1 cellular context compared by ENCODE assay signal in genomic region chr2:98334439-98335078, GRCh38.
TF ChIP-seq lines count a peak whose summit lies in the region.

No MANE protein-coding gene starts in this region.

TF ChIP-seq in HEK293, 187 proteins besides CTCF, POLR2A, EP300 and RAD21 (continued from another document and continues in another):
- TF ChIP-seq PRDM6 (tag by site-specific recombination; IDR thresholded peaks at IDR 0.05) = peak; percentile 95
- no peak for TF ChIP-seq ZBTB1 (tag by site-specific recombination; IDR thresholded peaks at IDR 0.05)
- no peak for TF ChIP-seq ZNF169 (tag by site-specific recombination; IDR thresholded peaks at IDR 0.05)
- TF ChIP-seq ZBTB8A (tag by site-specific recombination; IDR thresholded peaks at IDR 0.05) = peak; percentile 53
- no peak for TF ChIP-seq SALL2 (tag by site-specific recombination; IDR thresholded peaks at IDR 0.05; ENCODE audit: borderline replicate concordance)
- TF ChIP-seq ZNF24 (tag by site-specific recombination; IDR thresholded peaks at IDR 0.05) = 0 out of 2 replicates have a peak, but pooled peaks have one; percentile 47
- peak; percentile 82 for TF ChIP-seq GLIS1 (tag by site-specific recombination; IDR thresholded peaks at IDR 0.05)
- TF ChIP-seq ZNF433 (tag by site-specific recombination; IDR thresholded peaks at IDR 0.05; ENCODE audit: low read depth) = no peak
- TF ChIP-seq KLF16 (tag by site-specific recombination; IDR thresholded peaks at IDR 0.05) = no peak
- no peak for TF ChIP-seq ZNF747 (tag by site-specific recombination; IDR thresholded peaks at IDR 0.05)
- no peak for TF ChIP-seq ZNF239 (tag by site-specific recombination; IDR thresholded peaks at IDR 0.05)
- TF ChIP-seq BCL6B (tag by site-specific recombination; IDR thresholded peaks at IDR 0.05) = peak; percentile 93
- TF ChIP-seq ZNF37A (tag by site-specific recombination; IDR thresholded peaks at IDR 0.05) = no peak
- TF ChIP-seq PRDM4 (tag by site-specific recombination; IDR thresholded peaks at IDR 0.05) = peak; percentile 59; the same call in 1 of the 2 replicates
- no peak for TF ChIP-seq TSHZ1 (tag by site-specific recombination; IDR thresholded peaks at IDR 0.05; ENCODE audit: borderline replicate concordance)
- no peak for TF ChIP-seq ZSCAN16 (tag by site-specific recombination; IDR thresholded peaks at IDR 0.05)
- no peak for TF ChIP-seq ZNF121 (tag by site-specific recombination; IDR thresholded peaks at IDR 0.05)
- no peak for TF ChIP-seq ZNF449 (tag by site-specific recombination; IDR thresholded peaks at IDR 0.05)
- TF ChIP-seq HIC1 (tag by site-specific recombination; IDR thresholded peaks at IDR 0.05) = no peak
- TF ChIP-seq ZNF175 (tag by site-specific recombination; IDR thresholded peaks at IDR 0.05) = no peak
- TF ChIP-seq ZNF211 (tag by site-specific recombination; IDR thresholded peaks at IDR 0.05; ENCODE audit: low read depth) = no peak
- no peak for TF ChIP-seq ZNF423 (tag by site-specific recombination; IDR thresholded peaks at IDR 0.05)
- TF ChIP-seq REPIN1 (tag by site-specific recombination; IDR thresholded peaks at IDR 0.05; ENCODE audit: low read depth) = no peak
- TF ChIP-seq HOXA7 (CRISPR knock-in tag; IDR thresholded peaks at IDR 0.05; ENCODE audit: borderline replicate concordance) = no peak
- no peak for TF ChIP-seq ZNF76 (tag by site-specific recombination; IDR thresholded peaks at IDR 0.05; ENCODE audit: borderline replicate concordance, low read depth)
- no peak for TF ChIP-seq ZFP69B (tag by site-specific recombination; IDR thresholded peaks at IDR 0.05)
- no peak for TF ChIP-seq KLF10 (tag by site-specific recombination; IDR thresholded peaks at IDR 0.05)
- no peak for TF ChIP-seq ZBTB7A (tag by site-specific recombination; IDR thresholded peaks at IDR 0.05; ENCODE audit: low read depth)
- TF ChIP-seq ZNF513 (tag by site-specific recombination; IDR thresholded peaks at IDR 0.05) = peak; percentile 59; the same call in 1 of the 2 replicates
- no peak for TF ChIP-seq ZNF785 (tag by site-specific recombination; IDR thresholded peaks at IDR 0.05)
- TF ChIP-seq ZNF529 (tag by site-specific recombination; IDR thresholded peaks at IDR 0.05; ENCODE audit: insufficient replicate concordance) = no peak
- TF ChIP-seq ZBTB26 (tag by site-specific recombination; optimal IDR thresholded peaks at IDR 0.05) = no peak
- peak; percentile 37; the same call in 1 of the 2 replicates for TF ChIP-seq IKZF3 (tag by site-specific recombination; IDR thresholded peaks at IDR 0.05)
- TF ChIP-seq ZNF561 (tag by site-specific recombination; IDR thresholded peaks at IDR 0.05; ENCODE audit: borderline replicate concordance) = no peak
- peak; percentile 81 for TF ChIP-seq ZNF488 (tag by site-specific recombination; IDR thresholded peaks at IDR 0.05)
- no peak for TF ChIP-seq ZNF138 (tag by site-specific recombination; IDR thresholded peaks at IDR 0.05; ENCODE audit: borderline replicate concordance)
- TF ChIP-seq TCF7L2 (IDR thresholded peaks at IDR 0.05; ENCODE audit: borderline replicate concordance, low read depth, low read length) = peak; percentile 73; the same call in 1 of the 2 replicates
- no peak for TF ChIP-seq MEIS1 (CRISPR knock-in tag; IDR thresholded peaks at IDR 0.05; ENCODE audit: borderline replicate concordance)
- no peak for TF ChIP-seq ZNF221 (tag by site-specific recombination; IDR thresholded peaks at IDR 0.05; ENCODE audit: borderline replicate concordance)
- TF ChIP-seq OVOL3 (tag by site-specific recombination; IDR thresholded peaks at IDR 0.05) = peak; percentile 64; the same call in 1 of the 2 replicates
- no peak for TF ChIP-seq ZNF626 (tag by site-specific recombination; IDR thresholded peaks at IDR 0.05)
- no peak for TF ChIP-seq ZNF16 (tag by site-specific recombination; IDR thresholded peaks at IDR 0.05; ENCODE audit: low read depth)
- no peak for TF ChIP-seq ZSCAN5A (tag by site-specific recombination; IDR thresholded peaks at IDR 0.05)
- TF ChIP-seq ZEB2 (tag by site-specific recombination; IDR thresholded peaks at IDR 0.05) = no peak
- TF ChIP-seq ZNF48 (tag by site-specific recombination; IDR thresholded peaks at IDR 0.05) = no peak
- TF ChIP-seq ZBTB21 (tag by site-specific recombination; IDR thresholded peaks at IDR 0.05) = 0 out of 2 replicates have a peak, but pooled peaks have one; percentile 16
